1 cellular context compared by ENCODE assay signal in the genomic region with DNA sequence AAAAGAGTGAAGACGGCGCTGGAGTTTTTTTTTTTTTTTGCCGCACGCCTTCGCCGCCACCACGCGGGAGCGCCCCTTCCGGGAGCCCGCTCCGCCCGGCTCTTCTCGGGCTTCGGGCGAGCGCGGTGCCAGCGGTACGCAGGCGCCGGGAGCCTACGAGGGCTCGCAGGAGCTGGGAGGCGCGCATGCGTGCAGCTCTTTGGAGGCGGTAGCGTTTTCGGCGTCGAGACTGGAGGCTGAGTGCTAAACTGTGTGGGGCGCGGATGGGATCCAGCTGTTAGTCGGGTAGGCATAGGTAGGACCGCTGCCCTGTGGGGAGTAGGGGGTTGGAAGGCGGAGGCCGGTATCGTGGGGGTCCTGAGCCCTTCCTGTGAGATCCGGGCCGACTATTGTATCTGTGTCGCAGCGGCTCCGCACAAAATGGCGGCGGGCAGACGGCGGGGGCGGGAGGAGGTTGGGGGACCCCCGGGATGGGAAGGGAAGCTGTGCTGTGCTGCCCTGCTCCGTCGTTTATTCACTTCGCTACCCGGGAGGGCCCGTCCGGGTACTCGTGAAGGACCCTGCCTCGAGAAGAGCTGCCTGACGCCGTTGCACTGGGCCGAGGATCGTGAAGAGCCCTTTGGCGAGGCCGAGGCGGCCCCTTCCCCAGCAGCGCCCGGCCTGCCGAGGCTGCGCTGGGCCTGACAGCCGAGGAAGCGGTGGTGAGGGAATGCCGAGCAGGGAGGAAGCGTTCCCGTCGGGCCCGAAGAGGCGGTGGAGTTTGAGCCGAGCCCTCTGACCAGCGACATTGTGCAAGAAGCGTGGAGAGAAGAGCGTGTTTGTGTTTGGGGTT.
TF ChIP-seq lines count a peak whose summit lies in the region.

A gene with protein sequence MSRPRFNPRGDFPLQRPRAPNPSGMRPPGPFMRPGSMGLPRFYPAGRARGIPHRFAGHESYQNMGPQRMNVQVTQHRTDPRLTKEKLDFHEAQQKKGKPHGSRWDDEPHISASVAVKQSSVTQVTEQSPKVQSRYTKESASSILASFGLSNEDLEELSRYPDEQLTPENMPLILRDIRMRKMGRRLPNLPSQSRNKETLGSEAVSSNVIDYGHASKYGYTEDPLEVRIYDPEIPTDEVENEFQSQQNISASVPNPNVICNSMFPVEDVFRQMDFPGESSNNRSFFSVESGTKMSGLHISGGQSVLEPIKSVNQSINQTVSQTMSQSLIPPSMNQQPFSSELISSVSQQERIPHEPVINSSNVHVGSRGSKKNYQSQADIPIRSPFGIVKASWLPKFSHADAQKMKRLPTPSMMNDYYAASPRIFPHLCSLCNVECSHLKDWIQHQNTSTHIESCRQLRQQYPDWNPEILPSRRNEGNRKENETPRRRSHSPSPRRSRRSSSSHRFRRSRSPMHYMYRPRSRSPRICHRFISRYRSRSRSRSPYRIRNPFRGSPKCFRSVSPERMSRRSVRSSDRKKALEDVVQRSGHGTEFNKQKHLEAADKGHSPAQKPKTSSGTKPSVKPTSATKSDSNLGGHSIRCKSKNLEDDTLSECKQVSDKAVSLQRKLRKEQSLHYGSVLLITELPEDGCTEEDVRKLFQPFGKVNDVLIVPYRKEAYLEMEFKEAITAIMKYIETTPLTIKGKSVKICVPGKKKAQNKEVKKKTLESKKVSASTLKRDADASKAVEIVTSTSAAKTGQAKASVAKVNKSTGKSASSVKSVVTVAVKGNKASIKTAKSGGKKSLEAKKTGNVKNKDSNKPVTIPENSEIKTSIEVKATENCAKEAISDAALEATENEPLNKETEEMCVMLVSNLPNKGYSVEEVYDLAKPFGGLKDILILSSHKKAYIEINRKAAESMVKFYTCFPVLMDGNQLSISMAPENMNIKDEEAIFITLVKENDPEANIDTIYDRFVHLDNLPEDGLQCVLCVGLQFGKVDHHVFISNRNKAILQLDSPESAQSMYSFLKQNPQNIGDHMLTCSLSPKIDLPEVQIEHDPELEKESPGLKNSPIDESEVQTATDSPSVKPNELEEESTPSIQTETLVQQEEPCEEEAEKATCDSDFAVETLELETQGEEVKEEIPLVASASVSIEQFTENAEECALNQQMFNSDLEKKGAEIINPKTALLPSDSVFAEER (N-terminal part only) (plus strand): TSS at position 202 of the 832 bp plus-strand sequence. CDS start 17,173 bp downstream, outside the sequence.

TF ChIP-seq in HepG2, 621 proteins besides CTCF, POLR2A, EP300 and RAD21 (continued from another document and continues in another):
- TF ChIP-seq, protein P1, sequence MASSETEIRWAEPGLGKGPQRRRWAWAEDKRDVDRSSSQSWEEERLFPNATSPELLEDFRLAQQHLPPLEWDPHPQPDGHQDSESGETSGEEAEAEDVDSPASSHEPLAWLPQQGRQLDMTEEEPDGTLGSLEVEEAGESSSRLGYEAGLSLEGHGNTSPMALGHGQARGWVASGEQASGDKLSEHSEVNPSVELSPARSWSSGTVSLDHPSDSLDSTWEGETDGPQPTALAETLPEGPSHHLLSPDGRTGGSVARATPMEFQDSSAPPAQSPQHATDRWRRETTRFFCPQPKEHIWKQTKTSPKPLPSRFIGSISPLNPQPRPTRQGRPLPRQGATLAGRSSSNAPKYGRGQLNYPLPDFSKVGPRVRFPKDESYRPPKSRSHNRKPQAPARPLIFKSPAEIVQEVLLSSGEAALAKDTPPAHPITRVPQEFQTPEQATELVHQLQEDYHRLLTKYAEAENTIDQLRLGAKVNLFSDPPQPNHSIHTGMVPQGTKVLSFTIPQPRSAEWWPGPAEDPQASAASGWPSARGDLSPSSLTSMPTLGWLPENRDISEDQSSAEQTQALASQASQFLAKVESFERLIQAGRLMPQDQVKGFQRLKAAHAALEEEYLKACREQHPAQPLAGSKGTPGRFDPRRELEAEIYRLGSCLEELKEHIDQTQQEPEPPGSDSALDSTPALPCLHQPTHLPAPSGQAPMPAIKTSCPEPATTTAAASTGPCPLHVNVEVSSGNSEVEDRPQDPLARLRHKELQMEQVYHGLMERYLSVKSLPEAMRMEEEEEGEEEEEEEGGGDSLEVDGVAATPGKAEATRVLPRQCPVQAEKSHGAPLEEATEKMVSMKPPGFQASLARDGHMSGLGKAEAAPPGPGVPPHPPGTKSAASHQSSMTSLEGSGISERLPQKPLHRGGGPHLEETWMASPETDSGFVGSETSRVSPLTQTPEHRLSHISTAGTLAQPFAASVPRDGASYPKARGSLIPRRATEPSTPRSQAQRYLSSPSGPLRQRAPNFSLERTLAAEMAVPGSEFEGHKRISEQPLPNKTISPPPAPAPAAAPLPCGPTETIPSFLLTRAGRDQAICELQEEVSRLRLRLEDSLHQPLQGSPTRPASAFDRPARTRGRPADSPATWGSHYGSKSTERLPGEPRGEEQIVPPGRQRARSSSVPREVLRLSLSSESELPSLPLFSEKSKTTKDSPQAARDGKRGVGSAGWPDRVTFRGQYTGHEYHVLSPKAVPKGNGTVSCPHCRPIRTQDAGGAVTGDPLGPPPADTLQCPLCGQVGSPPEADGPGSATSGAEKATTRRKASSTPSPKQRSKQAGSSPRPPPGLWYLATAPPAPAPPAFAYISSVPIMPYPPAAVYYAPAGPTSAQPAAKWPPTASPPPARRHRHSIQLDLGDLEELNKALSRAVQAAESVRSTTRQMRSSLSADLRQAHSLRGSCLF (CRISPR knock-in tag; IDR thresholded peaks at IDR 0.05; ENCODE audit: borderline replicate concordance): no peak
- TF ChIP-seq GATAD1 (CRISPR knock-in tag; IDR thresholded peaks at IDR 0.05) (no peak), SALL2 (CRISPR knock-in tag; IDR thresholded peaks at IDR 0.05) (no peak), MLLT10 (CRISPR knock-in tag; IDR thresholded peaks at IDR 0.05) (no peak), MIXL1 (CRISPR knock-in tag; IDR thresholded peaks at IDR 0.05) (peak; percentile 1; the same call in 1 of the 2 replicates), ZNF598 (CRISPR knock-in tag; IDR thresholded peaks at IDR 0.05; ENCODE audit: borderline replicate concordance) (peak; percentile 81; the same call in 1 of the 2 replicates), ZNF17 (CRISPR knock-in tag; IDR thresholded peaks at IDR 0.05) (0 out of 2 replicates have a peak, but pooled peaks have one; percentile 75), ZFAT (CRISPR knock-in tag; conservative IDR thresholded peaks at IDR 0.05) (no peak), SNAPC2 (CRISPR knock-in tag; IDR thresholded peaks at IDR 0.05) (no peak; the same call in 1 of the 2 replicates), ZNF605 (CRISPR knock-in tag; IDR thresholded peaks at IDR 0.05) (peak; percentile 77), TAF1 (CRISPR knock-in tag; IDR thresholded peaks at IDR 0.05) (peak; percentile 83), ZNF12 (CRISPR knock-in tag; IDR thresholded peaks at IDR 0.05) (no peak), CHD4 (IDR thresholded peaks at IDR 0.05; ENCODE audit: borderline replicate concordance, low read length) (no peak), PRMT3 (CRISPR knock-in tag; IDR thresholded peaks at IDR 0.05; ENCODE audit: borderline replicate concordance, low read depth) (no peak; the same call in 1 of the 2 replicates), SKI (IDR thresholded peaks at IDR 0.05; ENCODE audit: partially characterized antibody) (peak; percentile 19), MED13 (CRISPR knock-in tag; IDR thresholded peaks at IDR 0.05) (no peak), RXRB (CRISPR knock-in tag; IDR thresholded peaks at IDR 0.05; ENCODE audit: borderline replicate concordance) (peak; percentile 36; the same call in 1 of the 2 replicates), FOXO1 (CRISPR knock-in tag; IDR thresholded peaks at IDR 0.05) (no peak), NRL (CRISPR knock-in tag; IDR thresholded peaks at IDR 0.05; ENCODE audit: borderline replicate concordance) (peak; percentile 37; the same call in 1 of the 2 replicates), ATRX (CRISPR knock-in tag; IDR thresholded peaks at IDR 0.05; ENCODE audit: borderline replicate concordance) (no peak), ZNF740 (CRISPR knock-in tag; IDR thresholded peaks at IDR 0.05) (no peak; the same call in 1 of the 2 replicates), MEIS2 (CRISPR knock-in tag; IDR thresholded peaks at IDR 0.05) (0 out of 2 replicates have a peak, but pooled peaks have one; percentile 4), PAX8 (CRISPR knock-in tag; IDR thresholded peaks at IDR 0.05; ENCODE audit: borderline replicate concordance) (0 out of 2 replicates have a peak, but pooled peaks have one; percentile 85), ZNF350 (CRISPR knock-in tag; IDR thresholded peaks at IDR 0.05; ENCODE audit: borderline replicate concordance, low read depth) (peak; percentile 87; the same call in 1 of the 2 replicates), ZNF841 (CRISPR knock-in tag; IDR thresholded peaks at IDR 0.05; ENCODE audit: borderline replicate concordance) (0 out of 2 replicates have a peak, but pooled peaks have one; percentile 59), AHR (CRISPR knock-in tag; IDR thresholded peaks at IDR 0.05) (no peak; the same call in 1 of the 2 replicates), DNMT3B (CRISPR knock-in tag; conservative IDR thresholded peaks at IDR 0.05) (peak; percentile 81), KMT2B (CRISPR knock-in tag; IDR thresholded peaks at IDR 0.05) (peak; percentile 57), EED (CRISPR knock-in tag; IDR thresholded peaks at IDR 0.05) (peak; percentile 93), ZNF296 (CRISPR knock-in tag; conservative IDR thresholded peaks at IDR 0.05) (no peak), SOX5 (CRISPR knock-in tag; IDR thresholded peaks at IDR 0.05; ENCODE audit: borderline replicate concordance) (no peak; the same call in 1 of the 2 replicates), GLI4 (CRISPR knock-in tag; IDR thresholded peaks at IDR 0.05; ENCODE audit: borderline replicate concordance) (no peak; the same call in 1 of the 2 replicates), ZNF749 (CRISPR knock-in tag; IDR thresholded peaks at IDR 0.05; ENCODE audit: borderline replicate concordance) (no peak; the same call in 1 of the 2 replicates), KLF11 (CRISPR knock-in tag; IDR thresholded peaks at IDR 0.05) (no peak), ZNF441 (CRISPR knock-in tag; IDR thresholded peaks at IDR 0.05; ENCODE audit: borderline replicate concordance) (peak; percentile 57; the same call in 1 of the 2 replicates)
- TF ChIP-seq, protein P2, sequence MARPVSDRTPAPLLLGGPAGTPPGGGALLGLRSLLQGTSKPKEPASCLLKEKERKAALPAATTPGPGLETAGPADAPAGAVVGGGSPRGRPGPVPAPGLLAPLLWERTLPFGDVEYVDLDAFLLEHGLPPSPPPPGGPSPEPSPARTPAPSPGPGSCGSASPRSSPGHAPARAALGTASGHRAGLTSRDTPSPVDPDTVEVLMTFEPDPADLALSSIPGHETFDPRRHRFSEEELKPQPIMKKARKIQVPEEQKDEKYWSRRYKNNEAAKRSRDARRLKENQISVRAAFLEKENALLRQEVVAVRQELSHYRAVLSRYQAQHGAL (CRISPR knock-in tag; IDR thresholded peaks at IDR 0.05; ENCODE audit: not compliant biosample characterization): peak; percentile 16
- TF ChIP-seq, protein P3, sequence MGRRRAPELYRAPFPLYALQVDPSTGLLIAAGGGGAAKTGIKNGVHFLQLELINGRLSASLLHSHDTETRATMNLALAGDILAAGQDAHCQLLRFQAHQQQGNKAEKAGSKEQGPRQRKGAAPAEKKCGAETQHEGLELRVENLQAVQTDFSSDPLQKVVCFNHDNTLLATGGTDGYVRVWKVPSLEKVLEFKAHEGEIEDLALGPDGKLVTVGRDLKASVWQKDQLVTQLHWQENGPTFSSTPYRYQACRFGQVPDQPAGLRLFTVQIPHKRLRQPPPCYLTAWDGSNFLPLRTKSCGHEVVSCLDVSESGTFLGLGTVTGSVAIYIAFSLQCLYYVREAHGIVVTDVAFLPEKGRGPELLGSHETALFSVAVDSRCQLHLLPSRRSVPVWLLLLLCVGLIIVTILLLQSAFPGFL (CRISPR knock-in tag; IDR thresholded peaks at IDR 0.05): no peak
- TF ChIP-seq, protein P4, sequence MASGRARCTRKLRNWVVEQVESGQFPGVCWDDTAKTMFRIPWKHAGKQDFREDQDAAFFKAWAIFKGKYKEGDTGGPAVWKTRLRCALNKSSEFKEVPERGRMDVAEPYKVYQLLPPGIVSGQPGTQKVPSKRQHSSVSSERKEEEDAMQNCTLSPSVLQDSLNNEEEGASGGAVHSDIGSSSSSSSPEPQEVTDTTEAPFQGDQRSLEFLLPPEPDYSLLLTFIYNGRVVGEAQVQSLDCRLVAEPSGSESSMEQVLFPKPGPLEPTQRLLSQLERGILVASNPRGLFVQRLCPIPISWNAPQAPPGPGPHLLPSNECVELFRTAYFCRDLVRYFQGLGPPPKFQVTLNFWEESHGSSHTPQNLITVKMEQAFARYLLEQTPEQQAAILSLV (CRISPR knock-in tag; IDR thresholded peaks at IDR 0.05; ENCODE audit: borderline replicate concordance): peak; percentile 85; the same call in 1 of the 2 replicates
- TF ChIP-seq, protein P5, sequence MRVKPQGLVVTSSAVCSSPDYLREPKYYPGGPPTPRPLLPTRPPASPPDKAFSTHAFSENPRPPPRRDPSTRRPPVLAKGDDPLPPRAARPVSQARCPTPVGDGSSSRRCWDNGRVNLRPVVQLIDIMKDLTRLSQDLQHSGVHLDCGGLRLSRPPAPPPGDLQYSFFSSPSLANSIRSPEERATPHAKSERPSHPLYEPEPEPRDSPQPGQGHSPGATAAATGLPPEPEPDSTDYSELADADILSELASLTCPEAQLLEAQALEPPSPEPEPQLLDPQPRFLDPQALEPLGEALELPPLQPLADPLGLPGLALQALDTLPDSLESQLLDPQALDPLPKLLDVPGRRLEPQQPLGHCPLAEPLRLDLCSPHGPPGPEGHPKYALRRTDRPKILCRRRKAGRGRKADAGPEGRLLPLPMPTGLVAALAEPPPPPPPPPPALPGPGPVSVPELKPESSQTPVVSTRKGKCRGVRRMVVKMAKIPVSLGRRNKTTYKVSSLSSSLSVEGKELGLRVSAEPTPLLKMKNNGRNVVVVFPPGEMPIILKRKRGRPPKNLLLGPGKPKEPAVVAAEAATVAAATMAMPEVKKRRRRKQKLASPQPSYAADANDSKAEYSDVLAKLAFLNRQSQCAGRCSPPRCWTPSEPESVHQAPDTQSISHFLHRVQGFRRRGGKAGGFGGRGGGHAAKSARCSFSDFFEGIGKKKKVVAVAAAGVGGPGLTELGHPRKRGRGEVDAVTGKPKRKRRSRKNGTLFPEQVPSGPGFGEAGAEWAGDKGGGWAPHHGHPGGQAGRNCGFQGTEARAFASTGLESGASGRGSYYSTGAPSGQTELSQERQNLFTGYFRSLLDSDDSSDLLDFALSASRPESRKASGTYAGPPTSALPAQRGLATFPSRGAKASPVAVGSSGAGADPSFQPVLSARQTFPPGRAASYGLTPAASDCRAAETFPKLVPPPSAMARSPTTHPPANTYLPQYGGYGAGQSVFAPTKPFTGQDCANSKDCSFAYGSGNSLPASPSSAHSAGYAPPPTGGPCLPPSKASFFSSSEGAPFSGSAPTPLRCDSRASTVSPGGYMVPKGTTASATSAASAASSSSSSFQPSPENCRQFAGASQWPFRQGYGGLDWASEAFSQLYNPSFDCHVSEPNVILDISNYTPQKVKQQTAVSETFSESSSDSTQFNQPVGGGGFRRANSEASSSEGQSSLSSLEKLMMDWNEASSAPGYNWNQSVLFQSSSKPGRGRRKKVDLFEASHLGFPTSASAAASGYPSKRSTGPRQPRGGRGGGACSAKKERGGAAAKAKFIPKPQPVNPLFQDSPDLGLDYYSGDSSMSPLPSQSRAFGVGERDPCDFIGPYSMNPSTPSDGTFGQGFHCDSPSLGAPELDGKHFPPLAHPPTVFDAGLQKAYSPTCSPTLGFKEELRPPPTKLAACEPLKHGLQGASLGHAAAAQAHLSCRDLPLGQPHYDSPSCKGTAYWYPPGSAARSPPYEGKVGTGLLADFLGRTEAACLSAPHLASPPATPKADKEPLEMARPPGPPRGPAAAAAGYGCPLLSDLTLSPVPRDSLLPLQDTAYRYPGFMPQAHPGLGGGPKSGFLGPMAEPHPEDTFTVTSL (CRISPR knock-in tag; IDR thresholded peaks at IDR 0.05; ENCODE audit: borderline replicate concordance): peak; percentile 60
